10 cellular contexts compared by ENCODE assay signal in the genomic region with DNA sequence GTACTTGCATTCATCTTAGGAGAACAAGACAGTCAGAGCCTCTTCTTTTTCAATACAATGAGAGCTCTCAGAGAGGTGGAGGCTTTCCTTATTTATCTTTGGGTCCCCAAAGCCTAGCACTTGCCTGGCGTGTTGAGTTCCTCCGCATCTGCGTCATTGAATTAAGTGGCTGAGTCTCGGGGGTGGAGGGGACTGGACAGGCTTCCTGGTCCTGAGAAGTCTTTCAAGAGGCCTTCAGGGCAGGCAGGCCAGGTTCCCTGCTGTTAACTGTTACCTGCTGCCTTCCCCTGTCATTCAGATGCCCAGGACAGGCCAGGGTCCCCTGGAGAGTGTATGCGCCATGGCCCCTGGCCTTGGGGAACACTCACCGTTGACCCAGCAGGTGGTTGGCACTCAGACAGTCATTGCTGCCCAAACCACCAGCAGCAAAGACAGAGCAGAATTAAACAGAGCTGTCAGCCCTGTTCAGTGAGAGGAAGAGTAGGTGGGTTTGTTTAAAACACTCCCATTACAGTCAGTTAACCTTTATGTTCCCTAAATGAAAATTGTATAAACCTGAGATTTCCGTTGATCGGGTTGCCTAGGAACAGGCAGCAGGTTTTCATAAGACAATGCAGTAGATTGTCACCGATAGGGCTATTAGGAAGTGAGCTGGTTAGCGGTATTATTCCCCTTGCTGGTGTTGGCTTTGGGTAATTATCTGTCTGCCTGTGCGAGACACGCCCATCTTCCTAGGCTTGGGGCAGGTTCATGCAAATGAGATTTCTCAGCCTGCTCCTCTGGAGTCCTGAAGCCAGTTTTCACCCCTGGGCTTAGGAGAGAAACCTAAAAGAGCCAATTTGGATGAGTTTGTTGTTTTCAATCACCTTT.
DNase-seq lines count a peak whose midpoint lies in the region; ATAC-seq and TF ChIP-seq lines count a peak whose summit lies in the region.
"Had no signal": no experiment of that assay in that cellular context is flagged by ENCODE, and none has a peak within 500 bp of the region (broad histone marks: within the 10 kb centered on the region; RNA-seq: fewer than 3 reads in every experiment).

No MANE protein-coding gene starts in this region.

- H3K36me3 Mint-ChIP-seq in endothelial cell (ENCODE audit: low read depth, unreplicated experiment): peaks cover 16% of the 10 kb centered on the region

- H3K4me3 Mint-ChIP-seq in endothelial cell (ENCODE audit: unreplicated experiment): no peak overlapping the region

- POLR2A ChIA-PET in A673 (lab: Charles Lee; ENCODE audit: low non-redundant PET): no interaction called here
- POLR2A ChIA-PET in HEK293T (lab: Yijun Ruan, JAX): no interaction called here

- peak overlapping the region; percentile 52 for H3K27ac Mint-ChIP-seq in endothelial cell (ENCODE audit: unreplicated experiment)

- H3K4me3 ChIP-seq in A673 (ENCODE audit: low read depth, low read length, poor library complexity, severe bottlenecking): no peak overlapping the region
- H3K4me3 ChIP-seq: heart right ventricle, upper lobe of left lung had no signal

- peak; percentile 37 for DNase-seq in A673 (ENCODE audit: low spot score)
- DNase-seq in HEK293T (ENCODE audit: extremely low spot score): peak; percentile 23
- peak; percentile 97 for DNase-seq in NCI-H748 treated with DMSO at 0.1 percent for 48 hours (lab: John Stamatoyannopoulos, UW)
- DNase-seq in endothelial cell (ENCODE audit: low spot score): no peak
- DNase-seq: heart right ventricle had no signal

- no TSS peak for BruUV-seq in A673 (replicated peaks; lab: Mats Ljungman, UMichigan)

- CTCF ChIA-PET in A673 (lab: Charles Lee): no interaction called here
- CTCF ChIA-PET in HEK293T (lab: Yijun Ruan, JAX): no interaction called here

- ATAC-seq in HG02642 (IDR thresholded peaks at IDR 0.05; ENCODE audit: poor library complexity, unreplicated experiment) (no peak), GM18502 (IDR thresholded peaks at IDR 0.05; ENCODE audit: poor library complexity, unreplicated experiment) (no peak), HG02884 (IDR thresholded peaks at IDR 0.05; ENCODE audit: unreplicated experiment) (no peak), HG02938 (IDR thresholded peaks at IDR 0.05; ENCODE audit: unreplicated experiment) (no peak)

- no peak overlapping the region for H3K27ac ChIP-seq in A673 (ENCODE audit: low read depth, low read length, poor library complexity, severe bottlenecking)
- H3K27ac ChIP-seq: heart right ventricle had no signal

- no peaks in the 10 kb centered on the region for H3K27me3 ChIP-seq in A673 (replicated peaks; ENCODE audit: insufficient read depth, low read depth, low read length, poor library complexity)
- H3K27me3 ChIP-seq: heart right ventricle, upper lobe of left lung had no signal

- TF ChIP-seq CTCF in A673 (conservative IDR thresholded peaks at IDR 0.05; ENCODE audit: low read depth, low read length) (no peak), endothelial cell (IDR thresholded peaks at IDR 0.05; ENCODE audit: unreplicated experiment) (no peak)

- no peaks in the 10 kb centered on the region for H3K4me1 Mint-ChIP-seq in endothelial cell (ENCODE audit: unreplicated experiment)

- H3K27me3 Mint-ChIP-seq in endothelial cell (ENCODE audit: unreplicated experiment): peaks cover 14% of the 10 kb centered on the region

- peaks cover 26% of the 10 kb centered on the region for H3K4me1 ChIP-seq in A673 (ENCODE audit: insufficient read depth, low read length, poor library complexity, severe bottlenecking)

- H3K36me3 ChIP-seq in A673 (ENCODE audit: insufficient read depth, low read length, poor library complexity, severe bottlenecking): no peaks in the 10 kb centered on the region

- H3K9me3 Mint-ChIP-seq in endothelial cell (ENCODE audit: unreplicated experiment): no peaks in the 10 kb centered on the region

- peaks cover 6% of the 10 kb centered on the region for H3K9me3 ChIP-seq in A673 (ENCODE audit: low read depth, low read length, poor library complexity, severe bottlenecking)
- H3K9me3 ChIP-seq: upper lobe of left lung had no signal

- intact Hi-C loops in A673 (cut with micrococcal nuclease; ENCODE audit: unreplicated experiment): no loop called here

TF ChIP-seq in HEK293T, 16 proteins besides CTCF, POLR2A, EP300 and RAD21:
- TF ChIP-seq, protein P1, sequence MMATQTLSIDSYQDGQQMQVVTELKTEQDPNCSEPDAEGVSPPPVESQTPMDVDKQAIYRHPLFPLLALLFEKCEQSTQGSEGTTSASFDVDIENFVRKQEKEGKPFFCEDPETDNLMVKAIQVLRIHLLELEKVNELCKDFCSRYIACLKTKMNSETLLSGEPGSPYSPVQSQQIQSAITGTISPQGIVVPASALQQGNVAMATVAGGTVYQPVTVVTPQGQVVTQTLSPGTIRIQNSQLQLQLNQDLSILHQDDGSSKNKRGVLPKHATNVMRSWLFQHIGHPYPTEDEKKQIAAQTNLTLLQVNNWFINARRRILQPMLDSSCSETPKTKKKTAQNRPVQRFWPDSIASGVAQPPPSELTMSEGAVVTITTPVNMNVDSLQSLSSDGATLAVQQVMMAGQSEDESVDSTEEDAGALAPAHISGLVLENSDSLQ (IDR thresholded peaks at IDR 0.05): no peak
- TF ChIP-seq HDGF (IDR thresholded peaks at IDR 0.05; ENCODE audit: borderline replicate concordance): no peak
